1 cellular context compared by ENCODE assay signal in genomic region chr4:48347282-48347921, GRCh38.
TF ChIP-seq lines count a peak whose summit lies in the region.

No MANE protein-coding gene starts in this region.

TF ChIP-seq in HepG2, 621 proteins besides CTCF, POLR2A, EP300 and RAD21 (continued from another document):
- no peak for TF ChIP-seq ZEB1 (IDR thresholded peaks at IDR 0.05; ENCODE audit: insufficient replicate concordance, low read depth)
- TF ChIP-seq SP2 (CRISPR knock-in tag; IDR thresholded peaks at IDR 0.05): no peak
- TF ChIP-seq CEBPB (IDR thresholded peaks at IDR 0.05; ENCODE audit: borderline replicate concordance, low read depth, low read length): peak; percentile 38; the same call in 1 of the 2 replicates
- 0 out of 2 replicates have a peak, but pooled peaks have one; percentile 49 for TF ChIP-seq ZNF121 (CRISPR knock-in tag; IDR thresholded peaks at IDR 0.05)
